In the genomic region with DNA sequence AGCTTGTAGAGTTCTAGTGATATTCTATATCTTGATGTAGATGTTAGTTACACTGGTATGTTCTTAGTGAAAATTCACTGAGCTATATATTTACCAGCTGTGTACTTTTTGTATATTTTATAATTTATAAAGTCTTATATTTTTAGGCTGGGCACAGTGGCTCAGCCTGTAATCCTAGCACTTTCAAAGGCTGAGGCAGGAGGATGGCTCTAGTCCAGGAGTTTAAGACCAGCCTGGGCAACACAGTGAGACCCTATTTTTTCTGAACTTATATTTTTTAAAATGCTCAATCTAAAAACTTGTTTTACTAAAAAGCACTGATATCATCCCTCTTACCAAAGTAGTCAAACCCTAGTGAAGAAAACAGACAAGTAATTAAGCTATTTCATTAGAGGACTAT, we compare ENCODE assay signal across 16 cellular contexts. TPM values are rescaled to one million over a fixed set of nuclear protein-coding genes. Genes with fewer than 3 reads are reported as not detected.
DNase-seq lines count a peak whose midpoint lies in the region; ATAC-seq and TF ChIP-seq lines count a peak whose summit lies in the region.
"Had no signal": no experiment of that assay in that cellular context is flagged by ENCODE, and none has a peak within 500 bp of the region (broad histone marks: within the 10 kb centered on the region; RNA-seq: fewer than 3 reads in every experiment).

No MANE protein-coding gene starts in this region.

- H3K9me3 Mint-ChIP-seq in memory B cell = no peaks in the 10 kb centered on the region
- H3K9me3 Mint-ChIP-seq in WTC11 = no peaks in the 10 kb centered on the region
- H3K9me3 Mint-ChIP-seq: CD4-positive, alpha-beta T cell; IgD-negative memory B cell had no signal

- H3K27ac Mint-ChIP-seq in memory B cell (peak overlapping the region; percentile 3), WTC11 (no peak overlapping the region)
- H3K27ac Mint-ChIP-seq: B cell; CD4-positive, alpha-beta T cell; IgD-negative memory B cell had no signal

- H3K27me3 ChIP-seq in DOHH2 (ENCODE audit: control insufficient read depth, low read length) (no peaks in the 10 kb centered on the region), Karpas-422 (ENCODE audit: low read length) (no peaks in the 10 kb centered on the region), osteoblast (ENCODE audit: insufficient read depth, low read length) (no peaks in the 10 kb centered on the region)

- ATAC-seq in memory B cell (ENCODE audit: low read depth) = no peak
- no peak for ATAC-seq in HG02571 (IDR thresholded peaks at IDR 0.05; ENCODE audit: unreplicated experiment)
- ATAC-seq in WTC11 = no peak

- POLR2A ChIA-PET in WTC11 (lab: Charles Lee) = no interaction called here

- TF ChIP-seq CTCF in DOHH2 (IDR thresholded peaks at IDR 0.05; ENCODE audit: low read depth, low read length, poor library complexity, severe bottlenecking) (no peak), osteoblast (IDR thresholded peaks at IDR 0.05; ENCODE audit: extremely low read depth, low read depth, low read length) (no peak), WTC11 (IDR thresholded peaks at IDR 0.05) (no peak)

- H3K27ac ChIP-seq in DOHH2 (ENCODE audit: low read depth, low read length) (no peak overlapping the region), Karpas-422 (ENCODE audit: low read length) (peak overlapping the region; percentile 87), osteoblast (ENCODE audit: low read depth, low read length) (peak overlapping the region; percentile 43)

- H3F3A ChIP-seq in DOHH2 (ENCODE audit: control insufficient read depth, insufficient read depth) = peaks cover 5% of the 10 kb centered on the region; the same call in 1 of the 2 replicates

- H3K4me2 ChIP-seq in DOHH2 (ENCODE audit: low read length) (peak overlapping the region; percentile 80), Karpas-422 (ENCODE audit: low read depth, low read length, poor library complexity, severe bottlenecking) (peak overlapping the region; percentile 85), osteoblast (ENCODE audit: insufficient read depth, low read length) (no peak overlapping the region)

- H3K9ac ChIP-seq in Karpas-422 (ENCODE audit: low read length) = no peak overlapping the region

- H2AFZ ChIP-seq in Karpas-422 (ENCODE audit: low read length) (no peak overlapping the region), osteoblast (ENCODE audit: low read length) (no peak overlapping the region)

- H3K79me2 ChIP-seq in DOHH2 (ENCODE audit: control insufficient read depth, low read length) (peaks cover 99% of the 10 kb centered on the region), Karpas-422 (ENCODE audit: low read length) (peaks cover 92% of the 10 kb centered on the region), osteoblast (ENCODE audit: insufficient read depth, low read length) (peaks cover 91% of the 10 kb centered on the region)

- H3K4me3 Mint-ChIP-seq in memory B cell (no peak overlapping the region), WTC11 (no peak overlapping the region)
- H3K4me3 Mint-ChIP-seq: B cell had no signal

- DNase-seq in Karpas-422 = no peak
- no peak for DNase-seq in memory B cell (ENCODE audit: low spot score in 2 of 2)
- DNase-seq in osteoblast (ENCODE audit: insufficient read length, low spot score, missing footprints) = no peak
- DNase-seq in GF-D8 (lab: John Stamatoyannopoulos, UW) = no peak
- no peak for DNase-seq in WTC11 (ENCODE audit: low spot score)
- no peak for DNase-seq in hippocampal formation (lab: John Stamatoyannopoulos, UW)
- DNase-seq: C1 segment of cervical spinal cord; CD4-positive, alpha-beta T cell; DMS153; DMS79 treated with DMSO at 0.1 percent for 48 hours; GDM1; HCEC 1CT had no signal

- H3K27me3 Mint-ChIP-seq in memory B cell (no peaks in the 10 kb centered on the region), WTC11 (ENCODE audit: low read depth) (no peaks in the 10 kb centered on the region)
- H3K27me3 Mint-ChIP-seq: B cell; CD4-positive, alpha-beta T cell had no signal

- CTCF ChIA-PET in WTC11 (lab: Charles Lee) = no interaction called here

- H3K9me3 ChIP-seq in DOHH2 (ENCODE audit: control insufficient read depth, insufficient read depth, low read length) (no peaks in the 10 kb centered on the region), Karpas-422 (ENCODE audit: low read length) (no peaks in the 10 kb centered on the region), osteoblast (ENCODE audit: low read depth, low read length) (no peaks in the 10 kb centered on the region)

- H3K4me1 Mint-ChIP-seq in memory B cell = peaks cover 23% of the 10 kb centered on the region
- peaks cover 11% of the 10 kb centered on the region for H3K4me1 Mint-ChIP-seq in WTC11

- H3K36me3 ChIP-seq in DOHH2 (ENCODE audit: control insufficient read depth, low read length) (peaks cover 23% of the 10 kb centered on the region), Karpas-422 (ENCODE audit: insufficient read depth, low read length) (no peaks in the 10 kb centered on the region), osteoblast (ENCODE audit: insufficient read depth, low read length) (no peaks in the 10 kb centered on the region)

- H3K4me3 ChIP-seq in DOHH2 (ENCODE audit: low read length) (peak overlapping the region; percentile 20; the same call in 1 of the 2 replicates), Karpas-422 (ENCODE audit: low read length) (no peak overlapping the region), osteoblast (ENCODE audit: insufficient read depth, low read length) (no peak overlapping the region)

- H3K9me2 ChIP-seq in DOHH2 (replicated peaks; ENCODE audit: control insufficient read depth, low read length) = no peaks in the 10 kb centered on the region
- H3K9me2 ChIP-seq in Karpas-422 (replicated peaks; ENCODE audit: insufficient read depth, low read length) = no peaks in the 10 kb centered on the region

- H3K36me3 Mint-ChIP-seq in memory B cell (no peaks in the 10 kb centered on the region), WTC11 (no peaks in the 10 kb centered on the region)
- H3K36me3 Mint-ChIP-seq: IgD-negative memory B cell had no signal

- H3K4me1 ChIP-seq in DOHH2 (ENCODE audit: control insufficient read depth, low read length) = peaks cover 71% of the 10 kb centered on the region
- H3K4me1 ChIP-seq in Karpas-422 (ENCODE audit: low read length) = peaks cover 56% of the 10 kb centered on the region
- H3K4me1 ChIP-seq in osteoblast (ENCODE audit: insufficient read depth, low read length) = peaks cover 10% of the 10 kb centered on the region

- H4K20me1 ChIP-seq in DOHH2 (ENCODE audit: control insufficient read depth, insufficient read depth, low read depth, low read length) = 0 out of 2 replicates have a peak, but pooled peaks cover 3% of the 10 kb centered on the region
- no peaks in the 10 kb centered on the region for H4K20me1 ChIP-seq in Karpas-422 (ENCODE audit: insufficient read depth, low read depth, low read length)
- peaks cover 41% of the 10 kb centered on the region for H4K20me1 ChIP-seq in osteoblast (ENCODE audit: insufficient read depth, low read length)

TF ChIP-seq in WTC11, 78 proteins besides CTCF, POLR2A, EP300 and RAD21 (continues in another document):
- TF ChIP-seq NR3C1 (CRISPR knock-in tag; conservative IDR thresholded peaks at IDR 0.05; ENCODE audit: low read depth) (no peak), NR2C2 (CRISPR knock-in tag; IDR thresholded peaks at IDR 0.05) (no peak), ZNF317 (CRISPR knock-in tag; IDR thresholded peaks at IDR 0.05; ENCODE audit: borderline replicate concordance, low read depth) (no peak), FOXJ3 (CRISPR knock-in tag; IDR thresholded peaks at IDR 0.05; ENCODE audit: borderline replicate concordance) (no peak), ZNF121 (CRISPR knock-in tag; IDR thresholded peaks at IDR 0.05) (no peak), ZNF416 (CRISPR knock-in tag; IDR thresholded peaks at IDR 0.05) (no peak), CBFB (CRISPR knock-in tag; IDR thresholded peaks at IDR 0.05; ENCODE audit: low read depth) (no peak)
- TF ChIP-seq, protein P1, sequence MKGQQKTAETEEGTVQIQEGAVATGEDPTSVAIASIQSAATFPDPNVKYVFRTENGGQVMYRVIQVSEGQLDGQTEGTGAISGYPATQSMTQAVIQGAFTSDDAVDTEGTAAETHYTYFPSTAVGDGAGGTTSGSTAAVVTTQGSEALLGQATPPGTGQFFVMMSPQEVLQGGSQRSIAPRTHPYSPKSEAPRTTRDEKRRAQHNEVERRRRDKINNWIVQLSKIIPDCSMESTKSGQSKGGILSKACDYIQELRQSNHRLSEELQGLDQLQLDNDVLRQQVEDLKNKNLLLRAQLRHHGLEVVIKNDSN (CRISPR knock-in tag; IDR thresholded peaks at IDR 0.05) = no peak
- TF ChIP-seq, protein P2, sequence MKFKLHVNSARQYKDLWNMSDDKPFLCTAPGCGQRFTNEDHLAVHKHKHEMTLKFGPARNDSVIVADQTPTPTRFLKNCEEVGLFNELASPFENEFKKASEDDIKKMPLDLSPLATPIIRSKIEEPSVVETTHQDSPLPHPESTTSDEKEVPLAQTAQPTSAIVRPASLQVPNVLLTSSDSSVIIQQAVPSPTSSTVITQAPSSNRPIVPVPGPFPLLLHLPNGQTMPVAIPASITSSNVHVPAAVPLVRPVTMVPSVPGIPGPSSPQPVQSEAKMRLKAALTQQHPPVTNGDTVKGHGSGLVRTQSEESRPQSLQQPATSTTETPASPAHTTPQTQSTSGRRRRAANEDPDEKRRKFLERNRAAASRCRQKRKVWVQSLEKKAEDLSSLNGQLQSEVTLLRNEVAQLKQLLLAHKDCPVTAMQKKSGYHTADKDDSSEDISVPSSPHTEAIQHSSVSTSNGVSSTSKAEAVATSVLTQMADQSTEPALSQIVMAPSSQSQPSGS (CRISPR knock-in tag; IDR thresholded peaks at IDR 0.05; ENCODE audit: borderline replicate concordance, low read depth) = no peak

RNA-seq across cellular contexts. Expression of a gene that starts 5.1 kb away (rescaled TPM):
- total RNA-seq in Karpas-422 (2014; rRNA removed; shearing (Covaris generic); ENCODE audit: low replicate concordance) = 78.5 and 142 TPM in 2 replicates
- total RNA-seq in osteoblast = 59.0 and 60.1 TPM in 2 replicates
- 23.5 to 25.1 TPM (median 24.6 TPM) in 3 replicates for total RNA-seq in WTC11 (2021)

RNA-seq across cellular contexts. Expression of a gene that starts 5.4 kb away (rescaled TPM):
- total RNA-seq in Karpas-422 (2014; rRNA removed; shearing (Covaris generic); ENCODE audit: low replicate concordance) = 1.0 and 6.8 TPM in 2 replicates
- total RNA-seq in osteoblast = 2.4 and 2.5 TPM in 2 replicates
- total RNA-seq in WTC11 (2021) = 6.0 to 6.8 TPM (median 6.3 TPM) in 3 replicates
